Comparison of ENCODE assay signal across 8 cellular contexts in the genomic region with DNA sequence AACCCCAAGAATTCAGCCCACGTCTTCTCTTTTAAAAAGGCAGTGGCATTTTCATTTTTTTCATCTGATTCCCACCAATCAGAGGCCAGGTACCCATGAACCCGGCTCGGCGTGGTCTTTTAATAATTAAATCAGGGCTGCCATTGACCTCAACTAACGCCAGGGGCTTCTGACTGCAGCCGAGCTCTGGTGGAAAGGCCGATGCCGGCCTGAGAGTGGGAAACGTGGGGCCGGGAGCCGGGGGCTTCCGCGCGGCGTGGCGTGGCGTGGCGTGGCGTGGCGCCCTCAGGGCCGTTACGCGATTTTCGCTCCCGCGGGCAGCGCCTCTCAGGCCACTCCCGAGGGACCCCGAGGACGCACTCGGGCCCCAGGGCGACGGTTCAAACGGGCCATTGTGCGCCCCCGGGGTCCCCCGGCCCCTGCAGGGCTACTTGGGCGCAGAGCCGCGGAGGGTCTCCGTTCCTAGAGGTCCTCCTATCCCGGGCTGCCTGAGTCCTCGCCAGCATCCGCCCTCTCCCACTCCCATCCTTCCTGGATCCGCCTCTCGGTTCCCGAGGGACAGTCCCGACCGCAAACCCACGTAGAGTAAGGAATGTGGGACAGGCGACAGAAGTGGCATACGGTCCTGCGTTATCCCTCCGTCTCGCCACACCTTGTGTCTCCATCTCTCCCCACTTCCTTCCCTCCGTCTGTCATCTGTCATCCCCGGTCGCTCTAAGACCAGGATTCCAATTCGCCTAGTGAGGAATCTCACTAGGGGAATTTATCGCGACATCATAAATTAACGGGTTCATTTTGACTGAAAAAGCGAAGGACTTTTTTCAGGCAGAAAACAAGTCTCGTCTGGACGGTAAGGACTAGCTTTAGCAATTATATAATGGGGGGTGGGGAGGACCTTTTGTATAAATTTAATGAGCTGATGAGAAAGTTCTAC. TPM values are rescaled to one million over a fixed set of nuclear protein-coding genes. Genes with fewer than 3 reads are reported as not detected.
DNase-seq lines count a peak whose midpoint lies in the region; ATAC-seq and TF ChIP-seq lines count a peak whose summit lies in the region.

No MANE protein-coding gene starts in this region.

- H3K27ac ChIP-seq in SJCRH30 (peak overlapping the region; percentile 73), upper lobe of left lung (peak overlapping the region; percentile 88 to 91 (median 90))

- H3K9me3 ChIP-seq in SJCRH30 (replicated peaks), result no peaks in the 10 kb centered on the region
- H3K9me3 ChIP-seq in upper lobe of left lung, result no peaks in the 10 kb centered on the region

- H3K27me3 ChIP-seq in SJCRH30 (no peaks in the 10 kb centered on the region), upper lobe of left lung (no peaks in the 10 kb centered on the region)

- H3K9me3 Mint-ChIP-seq in activated naive CD4-positive, alpha-beta T cell treated with anti-CD3 and anti-CD28 coated beads, Interleukin-2, amount 50 U/mL, for 72 hours, result no peaks in the 10 kb centered on the region

- peak; percentile 65 for DNase-seq in Daoy (ENCODE audit: low read depth)
- DNase-seq in HuH-7 (ENCODE audit: low spot score), result peak; percentile 74
- peak; percentile 75 for DNase-seq in SJCRH30
- peak; percentile 34 to 65 for DNase-seq in activated naive CD4-positive, alpha-beta T cell treated with anti-CD3 and anti-CD28 coated beads, Interleukin-2, amount 50 U/mL, for 72 hours (ENCODE audit: low spot score in 2 of 2)
- DNase-seq in globus pallidus (ENCODE audit: low spot score), result peak; percentile 61
- peak in 52 of 56 donors; percentile 7 to 79 (median 48) for DNase-seq in nucleus accumbens (lab: John Stamatoyannopoulos, UW)
- DNase-seq in upper lobe of left lung, result peak; percentile 56 to 90

- no peak for TF ChIP-seq EP300 in upper lobe of left lung (IDR thresholded peaks at IDR 0.05)

- WGBS in upper lobe of left lung, 2 donors, result 0% methylated on average over 25 to 32 of the region's 65 CpGs

- H3K4me1 ChIP-seq in SJCRH30 (no peaks in the 10 kb centered on the region; the same call in 1 of the 2 replicates), upper lobe of left lung (peaks cover 21 to 31% (median 22%) of the 10 kb centered on the region in 4 donors)

- ATAC-seq in GM21526 (IDR thresholded peaks at IDR 0.05; ENCODE audit: low FRiP score, unreplicated experiment), result peak; percentile 50
- peak; percentile 23 to 42 for ATAC-seq in activated naive CD4-positive, alpha-beta T cell treated with anti-CD3 and anti-CD28 coated beads, Interleukin-2, amount 50 U/mL, for 72 hours
- peak; percentile 69 to 86 for ATAC-seq in upper lobe of left lung (ENCODE audit: low FRiP score in 2 of 2)

- H3K36me3 ChIP-seq in SJCRH30, result no peaks in the 10 kb centered on the region
- H3K36me3 ChIP-seq in upper lobe of left lung, result no peaks in the 10 kb centered on the region

- TF ChIP-seq POLR2A in upper lobe of left lung (IDR thresholded peaks at IDR 0.05), result peak in 2 of 4 donors; percentile 20 to 24

- H3K4me3 ChIP-seq in SJCRH30 (peak overlapping the region; percentile 92), upper lobe of left lung (peak overlapping the region; percentile 84 to 99 (median 89))

- H3K27ac Mint-ChIP-seq in activated naive CD4-positive, alpha-beta T cell treated with anti-CD3 and anti-CD28 coated beads, Interleukin-2, amount 50 U/mL, for 72 hours, result peak overlapping the region; percentile 92 to 95

- peak; percentile 22 to 79 (median 52) for TF ChIP-seq CTCF in upper lobe of left lung (IDR thresholded peaks at IDR 0.05)

- peaks cover 16 to 19% of the 10 kb centered on the region in 2 donors for H3K36me3 Mint-ChIP-seq in activated naive CD4-positive, alpha-beta T cell treated with anti-CD3 and anti-CD28 coated beads, Interleukin-2, amount 50 U/mL, for 72 hours

RNA-seq across cellular contexts. Expression of gene TBPL1, which starts 0.9 kb away (rescaled TPM):
- 69.7 and 70.2 TPM in 2 replicates for total RNA-seq in Daoy (2014; rRNA removed; shearing (Covaris generic))
- 56.2 and 57.1 TPM in 2 replicates for total RNA-seq in SJCRH30 (2014; rRNA removed; shearing (Covaris generic))
- total RNA-seq in activated naive CD4-positive, alpha-beta T cell treated with anti-CD3 and anti-CD28 coated beads, Interleukin-2, amount 50 U/mL, for 72 hours, result 10 to 100 TPM; 11.9 to 24.4 TPM
- total RNA-seq in upper lobe of left lung, result 10 to 100 TPM in 2 of 6 donors, 1 to 10 TPM in 4; 2.6 to 18.0 (median 9.5) TPM

Comparison
In these comparisons a context has a peak if more than half of its experiments do, and no peak if none do; other contexts are left out.
1. Peak in every context shown above with its lines: DNase-seq, ATAC-seq, H3K4me3 ChIP-seq and H3K27ac ChIP-seq.